ENCODE assay signal across 8 cellular contexts in the genomic region with DNA sequence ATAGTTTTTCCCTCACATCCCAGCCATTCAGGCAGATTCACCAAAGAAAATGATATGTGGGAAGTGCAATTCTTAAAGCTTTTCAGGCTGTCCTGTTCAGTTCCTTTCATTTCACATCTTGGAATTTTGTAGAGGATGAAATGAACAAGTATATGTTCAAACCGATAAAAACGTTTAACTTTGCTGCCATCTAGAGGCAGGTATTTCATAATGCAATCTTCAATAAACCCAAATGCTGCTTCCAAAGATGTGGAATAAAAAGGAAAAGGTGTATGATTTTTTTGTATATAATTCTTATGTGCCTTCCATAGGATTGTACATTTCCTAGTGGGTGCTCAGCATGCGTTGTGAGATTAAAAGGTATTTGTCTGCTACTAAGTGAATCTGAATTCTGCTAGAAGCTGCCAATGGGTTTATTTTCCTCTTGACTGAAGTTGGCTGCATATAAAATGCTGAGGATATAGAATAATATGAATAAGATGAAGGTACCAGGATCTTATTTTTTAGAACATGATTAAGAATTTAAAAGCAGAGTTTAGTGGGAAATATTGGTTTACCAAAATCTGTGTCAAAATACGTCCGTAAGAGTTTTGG.
A peak's percentile ranks its signal among the peaks of the same experiment; 100 is the strongest.
DNase-seq lines count a peak whose midpoint lies in the region; ATAC-seq, FAIRE-seq and TF ChIP-seq lines count a peak whose summit lies in the region.

No MANE protein-coding gene starts in this region.

- peak; percentile 87 for FAIRE-seq in pancreas (lab: Jason Lieb, UNC)

- H3K27ac Mint-ChIP-seq in activated T-helper 2 cell treated with anti-CD3 and anti-CD28 coated beads, Interferon-gamma antibody, Interleukin-2, Interleukin-4, amounts not matched to agents 10 μg/mL and 5 μg/mL and 100 μg/mL, durations not matched to agents 14 hours and 24 hours and 36 hours, result no peak overlapping the region

- no peaks in the 10 kb centered on the region for H3K27me3 ChIP-seq in pancreas

- WGBS in pancreas, 2 donors, result 35 to 38% methylated on average over 5 of the region's 5 CpGs

- H3K9me3 Mint-ChIP-seq in activated T-helper 2 cell treated with anti-CD3 and anti-CD28 coated beads, Interferon-gamma antibody, Interleukin-2, Interleukin-4, amounts not matched to agents 10 μg/mL and 5 μg/mL and 100 μg/mL, durations not matched to agents 14 hours and 24 hours and 36 hours, result no peaks in the 10 kb centered on the region

- intact Hi-C loops in pancreas (cut with DNase I), result no loop called here
- intact Hi-C loops in activated T-helper 2 cell treated with anti-CD3 and anti-CD28 coated beads, Interferon-gamma antibody, Interleukin-2, Interleukin-4, amounts not matched to agents 10 μg/mL and 5 μg/mL and 100 μg/mL, durations not matched to agents 14 hours and 24 hours and 36 hours (cut with micrococcal nuclease), result loop anchor here (1.0 kb wide), 1 partner anchor 354 kb away; no protein-coding TSS in a partner anchor

- no peaks in the 10 kb centered on the region for H3K27me3 Mint-ChIP-seq in activated T-helper 2 cell treated with anti-CD3 and anti-CD28 coated beads, Interferon-gamma antibody, Interleukin-2, Interleukin-4, amounts not matched to agents 10 μg/mL and 5 μg/mL and 100 μg/mL, durations not matched to agents 14 hours and 24 hours and 36 hours (ENCODE audit: low read depth)

- no peaks in the 10 kb centered on the region for H3K36me3 Mint-ChIP-seq in activated T-helper 2 cell treated with anti-CD3 and anti-CD28 coated beads, Interferon-gamma antibody, Interleukin-2, Interleukin-4, amounts not matched to agents 10 μg/mL and 5 μg/mL and 100 μg/mL, durations not matched to agents 14 hours and 24 hours and 36 hours (ENCODE audit: low read depth)

- TF ChIP-seq CTCF in pancreas (IDR thresholded peaks at IDR 0.05), result peak; percentile 48 to 70 (median 60)

- ATAC-seq in pancreas (peak in 3 of 4 donors; percentile 66 to 76 (median 76)), HG02798 (IDR thresholded peaks at IDR 0.05; ENCODE audit: poor library complexity, unreplicated experiment) (no peak), GM21360 (IDR thresholded peaks at IDR 0.05; ENCODE audit: unreplicated experiment) (no peak)

- in situ Hi-C loops in Caki2 (cut with HindIII; ENCODE audit: low pct_unique_long_range_greater_than_20kb, low sequenced_read_pairs), result no loop called here

- H3K4me1 ChIP-seq in pancreas, result no peaks in the 10 kb centered on the region

- H3K4me3 Mint-ChIP-seq in activated T-helper 2 cell treated with anti-CD3 and anti-CD28 coated beads, Interferon-gamma antibody, Interleukin-2, Interleukin-4, amounts not matched to agents 10 μg/mL and 5 μg/mL and 100 μg/mL, durations not matched to agents 14 hours and 24 hours and 36 hours (ENCODE audit: low read depth), result no peak overlapping the region

- H3K4me3 ChIP-seq in pancreas, result no peak overlapping the region

- DNase-seq in Caki2 (ENCODE audit: low read depth) (peak; percentile 41), LHCN-M2 (ENCODE audit: low read depth) (peak; percentile 70), SHP77 treated with DMSO at 0.1 percent for 48 hours (lab: John Stamatoyannopoulos, UW) (peak; percentile 30), fibroblast of peridontal ligament (ENCODE audit: extremely low read depth) (peak; percentile 93), pancreas (no peak)
- DNase-seq in activated T-helper 2 cell treated with anti-CD3 and anti-CD28 coated beads, Interferon-gamma antibody, Interleukin-2, Interleukin-4, amounts not matched to agents 10 μg/mL and 5 μg/mL and 100 μg/mL, durations not matched to agents 14 hours and 24 hours and 36 hours (ENCODE audit: low spot score), result no peak

- H3K36me3 ChIP-seq in pancreas, result no peaks in the 10 kb centered on the region

- no peak overlapping the region for H3K27ac ChIP-seq in pancreas

- no peaks in the 10 kb centered on the region for H3K9me3 ChIP-seq in pancreas

- no peaks in the 10 kb centered on the region for H3K4me1 Mint-ChIP-seq in activated T-helper 2 cell treated with anti-CD3 and anti-CD28 coated beads, Interferon-gamma antibody, Interleukin-2, Interleukin-4, amounts not matched to agents 10 μg/mL and 5 μg/mL and 100 μg/mL, durations not matched to agents 14 hours and 24 hours and 36 hours (ENCODE audit: low read depth)

Comparison
In these comparisons a context has a peak if more than half of its experiments do, and no peak if none do; other contexts are left out.
1. DNase-seq: peak in Caki2 (single experiment), LHCN-M2 (single experiment), SHP77 treated with DMSO at 0.1 percent for 48 hours (single experiment) and fibroblast of peridontal ligament (single experiment); none in pancreas (0 of 6) and activated T-helper 2 cell treated with anti-CD3 and anti-CD28 coated beads, Interferon-gamma antibody, Interleukin-2, Interleukin-4, amounts not matched to agents 10 μg/mL and 5 μg/mL and 100 μg/mL, durations not matched to agents 14 hours and 24 hours and 36 hours (single experiment).
2. ATAC-seq: peak in pancreas (3 of 4); none in HG02798 (single experiment) and GM21360 (single experiment).